In genomic region chr7:69695998-69696657, GRCh38 we compare ENCODE assay signal across 11 cellular contexts.
DNase-seq lines count a peak whose midpoint lies in the region; ATAC-seq and TF ChIP-seq lines count a peak whose summit lies in the region.
"Had no signal": no experiment of that assay in that cellular context is flagged by ENCODE, and none has a peak within 500 bp of the region (broad histone marks: within the 10 kb centered on the region; RNA-seq: fewer than 3 reads in every experiment).

No MANE protein-coding gene starts in this region.

- H3K9me3 Mint-ChIP-seq in immature natural killer cell (no peaks in the 10 kb centered on the region), endodermal cell (no peaks in the 10 kb centered on the region)

- CTCF ChIA-PET in A673 (lab: Charles Lee), result no interaction called here

- in situ Hi-C loops in brain microvascular endothelial cell (cut with HindIII; ENCODE audit: low pct_ligation_motif_present, low sequenced_read_pairs), result no loop called here

- POLR2A ChIA-PET in A673 (lab: Charles Lee; ENCODE audit: low non-redundant PET), result no interaction called here

- H3K4me3 Mint-ChIP-seq in immature natural killer cell (peak overlapping the region; percentile 73 to 83 (median 81)), endodermal cell (no peak overlapping the region)
- H3K4me3 Mint-ChIP-seq: brain had no signal

- TF ChIP-seq CTCF in brain microvascular endothelial cell (IDR thresholded peaks at IDR 0.05; ENCODE audit: low read depth, low read length, missing control alignments) (no peak), endodermal cell (conservative IDR thresholded peaks at IDR 0.05) (no peak), A673 (conservative IDR thresholded peaks at IDR 0.05; ENCODE audit: low read depth, low read length) (no peak)

- H3K4me1 Mint-ChIP-seq in immature natural killer cell, result peaks cover 32 to 58% of the 10 kb centered on the region in 2 donors
- peaks cover 53% of the 10 kb centered on the region for H3K4me1 Mint-ChIP-seq in endodermal cell

- H3K36me3 Mint-ChIP-seq in immature natural killer cell (peaks cover 0 to 5% (median 0%) of the 10 kb centered on the region in 3 donors), endodermal cell (ENCODE audit: low read depth) (peaks cover 5% of the 10 kb centered on the region)

- H3K36me3 ChIP-seq in brain microvascular endothelial cell (replicated peaks), result no peaks in the 10 kb centered on the region
- no peaks in the 10 kb centered on the region for H3K36me3 ChIP-seq in endodermal cell (ENCODE audit: control insufficient read depth, insufficient read depth, low read length)
- no peaks in the 10 kb centered on the region for H3K36me3 ChIP-seq in A673 (ENCODE audit: insufficient read depth, low read length, poor library complexity, severe bottlenecking)
- H3K36me3 ChIP-seq: ovary had no signal

- 73 to 74% methylated on average over 5 to 8 of the region's 8 CpGs for WGBS in endodermal cell (ENCODE audit: insufficient coverage in 1 of 2, insufficient read length in 1 of 2), 2 experiments

- peak; percentile 37 to 38 (median 37) for DNase-seq in immature natural killer cell
- no peak for DNase-seq in brain microvascular endothelial cell
- no peak for DNase-seq in endodermal cell
- no peak for DNase-seq in A673 (ENCODE audit: low spot score)
- no peak for DNase-seq in stimulated activated naive CD4-positive, alpha-beta T cell treated with Interleukin-2 at 50 U/mL for 16 hours (lab: John Stamatoyannopoulos, UW)
- DNase-seq: NCI-H1930, ovary had no signal

- H3K27me3 ChIP-seq in brain microvascular endothelial cell (replicated peaks), result no peaks in the 10 kb centered on the region
- H3K27me3 ChIP-seq in endodermal cell (ENCODE audit: control insufficient read depth, insufficient read depth, low read length, poor library complexity, severe bottlenecking), result no peaks in the 10 kb centered on the region
- no peaks in the 10 kb centered on the region for H3K27me3 ChIP-seq in A673 (replicated peaks; ENCODE audit: insufficient read depth, low read depth, low read length, poor library complexity)
- H3K27me3 ChIP-seq: ovary had no signal

- H3K9ac ChIP-seq in endodermal cell (ENCODE audit: extremely low read depth, low read length, poor library complexity, severe bottlenecking), result no peak overlapping the region

- no peak overlapping the region for H3K27ac ChIP-seq in brain microvascular endothelial cell
- H3K27ac ChIP-seq in endodermal cell (ENCODE audit: low read depth, low read length), result no peak overlapping the region
- no peak overlapping the region for H3K27ac ChIP-seq in A673 (ENCODE audit: low read depth, low read length, poor library complexity, severe bottlenecking)
- H3K27ac ChIP-seq: ovary had no signal

- intact Hi-C loops in A673 (cut with micrococcal nuclease; ENCODE audit: unreplicated experiment), result no loop called here

- no TSS peak for BruUV-seq in A673 (replicated peaks; lab: Mats Ljungman, UMichigan)

- H3K9me3 ChIP-seq in endodermal cell (ENCODE audit: control insufficient read depth, low read length) (no peaks in the 10 kb centered on the region), A673 (ENCODE audit: low read depth, low read length, poor library complexity, severe bottlenecking) (no peaks in the 10 kb centered on the region)
- H3K9me3 ChIP-seq: ovary had no signal

- peak; percentile 87 for ATAC-seq in GM18870 (IDR thresholded peaks at IDR 0.05; ENCODE audit: unreplicated experiment)
- ATAC-seq in GM21723 (IDR thresholded peaks at IDR 0.05; ENCODE audit: unreplicated experiment), result peak; percentile 87
- peak; percentile 76 for ATAC-seq in HG03457 (IDR thresholded peaks at IDR 0.05; ENCODE audit: unreplicated experiment)

- H3K27me3 Mint-ChIP-seq in immature natural killer cell (ENCODE audit: low read depth in 3 of 3), result peaks cover 0 to 4% (median 3%) of the 10 kb centered on the region in 3 donors
- no peaks in the 10 kb centered on the region for H3K27me3 Mint-ChIP-seq in endodermal cell (ENCODE audit: insufficient read depth)
- H3K27me3 Mint-ChIP-seq: brain had no signal

- H3K27ac Mint-ChIP-seq in immature natural killer cell (peak overlapping the region; percentile 60 to 90 (median 79)), endodermal cell (no peak overlapping the region)

- H3K4me3 ChIP-seq in brain microvascular endothelial cell (ENCODE audit: low read depth, low read length) (no peak overlapping the region), endodermal cell (ENCODE audit: low read length) (no peak overlapping the region), A673 (ENCODE audit: low read depth, low read length, poor library complexity, severe bottlenecking) (no peak overlapping the region)
- H3K4me3 ChIP-seq: ovary had no signal

- H3K4me1 ChIP-seq in endodermal cell (ENCODE audit: control insufficient read depth, insufficient read depth, low read length) (peaks cover 27% of the 10 kb centered on the region), A673 (ENCODE audit: insufficient read depth, low read length, poor library complexity, severe bottlenecking) (peaks cover 10% of the 10 kb centered on the region)

Comparison
In these comparisons a context has a peak if more than half of its experiments do, and no peak if none do; other contexts are left out.
1. DNase-seq: peak in immature natural killer cell (3 of 3); none in brain microvascular endothelial cell (single experiment), endodermal cell (single experiment), A673 (single experiment) and stimulated activated naive CD4-positive, alpha-beta T cell treated with Interleukin-2 at 50 U/mL for 16 hours (single experiment).
2. Peak in every context shown above with its lines, with median percentiles within 50 percentile points of each other: ATAC-seq.